Comparison of ENCODE assay signal across 11 cellular contexts in the genomic region with DNA sequence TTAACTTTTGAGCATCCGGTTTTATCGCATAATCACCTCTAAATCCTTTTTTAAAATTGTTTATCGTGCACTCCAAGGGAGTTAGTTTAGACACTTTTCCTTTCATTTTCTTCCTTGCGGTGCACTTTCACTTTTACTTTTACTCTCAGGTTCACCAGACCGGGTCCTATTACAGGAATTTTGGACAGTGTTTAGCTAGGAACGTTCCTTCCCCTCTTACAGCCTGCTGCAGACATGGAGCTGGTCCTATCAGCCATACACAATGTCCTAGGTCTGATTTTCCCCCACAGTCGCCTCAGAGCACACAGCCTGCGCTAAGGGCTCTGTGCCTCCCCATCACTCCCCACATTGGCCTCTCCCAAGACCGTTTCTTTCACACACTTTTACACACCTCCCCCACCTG.
A peak's percentile ranks its signal among the peaks of the same experiment; 100 is the strongest.
DNase-seq lines count a peak whose midpoint lies in the region; ATAC-seq and TF ChIP-seq lines count a peak whose summit lies in the region.
"Had no signal": no experiment of that assay in that cellular context is flagged by ENCODE, and none has a peak within 500 bp of the region (broad histone marks: within the 10 kb centered on the region; RNA-seq: fewer than 3 reads in every experiment).

No MANE protein-coding gene starts in this region.

- peak overlapping the region; percentile 55 for H3K4me3 ChIP-seq in WI38 (ENCODE audit: low read depth, low read length)
- peak overlapping the region; percentile 26 for H3K4me3 ChIP-seq in naive thymus-derived CD4-positive, alpha-beta T cell (ENCODE audit: low read length)

- peaks cover 0 to 7% (median 0%) of the 10 kb centered on the region in 11 donors for H3K9me3 Mint-ChIP-seq in naive thymus-derived CD4-positive, alpha-beta T cell

- H3K4me1 Mint-ChIP-seq in naive thymus-derived CD4-positive, alpha-beta T cell, result peaks cover 8 to 16% (median 10%) of the 10 kb centered on the region in 7 donors

- no peaks in the 10 kb centered on the region for H3K9me3 ChIP-seq in naive thymus-derived CD4-positive, alpha-beta T cell (ENCODE audit: control insufficient read depth in 2 of 3, low read length in 3 of 3)

- POLR2A ChIA-PET in naive thymus-derived CD4-positive, alpha-beta T cell (lab: Charles Lee), result no interaction called here

- peak overlapping the region in 7 of 9 donors; percentile 24 to 88 (median 75) for H3K27ac Mint-ChIP-seq in naive thymus-derived CD4-positive, alpha-beta T cell

- intact Hi-C loops in naive thymus-derived CD4-positive, alpha-beta T cell (cut with micrococcal nuclease), result loop anchor here in 1 of 2 donors (1.0 kb wide), 1 partner anchor 104 kb away; the partner anchor contains the start of gene ALG10

- peaks cover 0 to 9% (median 0%) of the 10 kb centered on the region in 5 donors for H3K36me3 Mint-ChIP-seq in naive thymus-derived CD4-positive, alpha-beta T cell

- CTCF ChIA-PET in naive thymus-derived CD4-positive, alpha-beta T cell (lab: Charles Lee), result interaction anchor here (0.7 kb wide), 1 partner anchor 97 kb away, joined by 3 read pairs; no protein-coding TSS in a partner anchor

- ATAC-seq in HG02571 (IDR thresholded peaks at IDR 0.05; ENCODE audit: unreplicated experiment) (peak; percentile 53), HG03521 (IDR thresholded peaks at IDR 0.05; ENCODE audit: unreplicated experiment) (no peak)
- ATAC-seq in naive thymus-derived CD4-positive, alpha-beta T cell, result no peak

- no peak overlapping the region for H3K27ac ChIP-seq in naive thymus-derived CD4-positive, alpha-beta T cell (ENCODE audit: low read depth, low read length)
- H3K27ac ChIP-seq in caudate nucleus (ENCODE audit: low read depth, low read length), result no peak overlapping the region

- H3K27me3 ChIP-seq in naive thymus-derived CD4-positive, alpha-beta T cell (ENCODE audit: control insufficient read depth in 2 of 2, insufficient read depth in 2 of 2, low read length in 2 of 2), result no peaks in the 10 kb centered on the region

- H3K27me3 Mint-ChIP-seq in naive thymus-derived CD4-positive, alpha-beta T cell, result peaks cover 16 to 45% (median 23%) of the 10 kb centered on the region in 5 donors

- peak; percentile 1 for DNase-seq in EL
- peak in 2 of 9 donors; percentile 6 to 16 for DNase-seq in naive thymus-derived CD4-positive, alpha-beta T cell
- DNase-seq in caudate nucleus (lab: John Stamatoyannopoulos, UW), result no peak
- no peak for DNase-seq in cortex of kidney (lab: John Stamatoyannopoulos, UW)
- DNase-seq: aorta, hippocampal formation, NCI-H187, nucleus accumbens had no signal

- no peak for TF ChIP-seq CTCF in WI38 (IDR thresholded peaks at IDR 0.05; ENCODE audit: low read depth, low read length)

- no peaks in the 10 kb centered on the region for H3K36me3 ChIP-seq in naive thymus-derived CD4-positive, alpha-beta T cell (ENCODE audit: control insufficient read depth in 2 of 3, insufficient read depth in 3 of 3, low read length in 3 of 3)

- H3K4me1 ChIP-seq in naive thymus-derived CD4-positive, alpha-beta T cell (ENCODE audit: control insufficient read depth in 2 of 2, insufficient read depth in 2 of 2, low read length in 2 of 2), result peaks cover 0 to 5% of the 10 kb centered on the region in 2 donors

- peak overlapping the region; percentile 59 to 85 (median 70) for H3K4me3 Mint-ChIP-seq in naive thymus-derived CD4-positive, alpha-beta T cell
